16 cellular contexts compared by ENCODE assay signal in genomic region chr3:100448079-100448478, GRCh38. TPM values are rescaled to one million over a fixed set of nuclear protein-coding genes. Genes with fewer than 3 reads are reported as not detected.
DNase-seq lines count a peak whose midpoint lies in the region; ATAC-seq and TF ChIP-seq lines count a peak whose summit lies in the region.
"Had no signal": no experiment of that assay in that cellular context is flagged by ENCODE, and none has a peak within 500 bp of the region (broad histone marks: within the 10 kb centered on the region; RNA-seq: fewer than 3 reads in every experiment).

No MANE protein-coding gene starts in this region.

- H3K27ac ChIP-seq in 22Rv1 = peak overlapping the region; percentile 69
- H3K27ac ChIP-seq in VCaP = peak overlapping the region; percentile 51; the same call in 1 of the 2 replicates
- H3K27ac ChIP-seq: BLaER1, C4-2B had no signal

- TF ChIP-seq CTCF in 22Rv1 (IDR thresholded peaks at IDR 0.05) = no peak
- no peak for TF ChIP-seq CTCF in VCaP (conservative IDR thresholded peaks at IDR 0.05)

- DNase-seq in left lobe of liver (ENCODE audit: low spot score) (no peak), renal cortical epithelial cell (ENCODE audit: low read depth) (peak; percentile 35), NCI-H1930 (lab: John Stamatoyannopoulos, UW) (no peak), HuH-7 (ENCODE audit: low spot score) (no peak)
- DNase-seq in activated CD4-positive, alpha-beta T cell treated with anti-CD3 and anti-CD28 coated beads for 48 hours = no peak
- DNase-seq: Caco-2; CD4-positive, CD25-positive, alpha-beta regulatory T cell; CD8-positive, alpha-beta T cell; DMS153; DND-41; GOT3; HFFc6 had no signal

- ATAC-seq in left lobe of liver = peak; percentile 55
- ATAC-seq: CD8-positive, alpha-beta T cell had no signal

RNA-seq across cellular contexts. Expression of gene TMEM45A, which starts 44.3 kb away (rescaled TPM):
- total RNA-seq in left lobe of liver (62.7 TPM), renal cortical epithelial cell (11.3 and 33.5 TPM in 2 replicates)

RNA-seq across cellular contexts. Expression of gene LNP1, which starts 46.7 kb away (rescaled TPM):
- total RNA-seq in left lobe of liver (2.1 TPM), renal cortical epithelial cell (1.2 and 2.0 TPM in 2 replicates)

RNA-seq across cellular contexts. Expression of gene TOMM70, which starts 47.2 kb away (rescaled TPM):
- 27.3 TPM for total RNA-seq in left lobe of liver
- 52.1 and 57.3 TPM in 2 replicates for total RNA-seq in renal cortical epithelial cell
